19 cellular contexts compared by ENCODE assay signal in the genomic region with DNA sequence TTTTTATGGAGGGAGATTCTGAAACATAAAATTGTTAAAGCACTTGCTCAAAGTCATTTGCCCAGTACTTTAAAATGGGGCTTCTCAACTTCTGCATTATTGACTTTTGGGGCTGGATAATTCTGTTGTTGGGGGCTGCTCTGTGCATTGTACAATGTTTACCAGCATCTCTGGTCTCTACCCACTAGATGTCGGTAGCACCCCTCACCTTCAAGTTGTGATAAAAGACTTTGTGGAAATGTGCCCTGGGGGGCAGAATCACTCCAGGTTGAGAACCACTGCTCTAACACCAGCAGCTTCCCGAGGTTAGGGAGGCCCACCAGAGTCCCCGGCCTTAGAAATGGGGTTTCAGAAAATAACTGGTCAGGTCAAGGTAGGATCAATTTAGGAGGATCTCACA. TPM values are rescaled to one million over a fixed set of nuclear protein-coding genes. Genes with fewer than 3 reads are reported as not detected.
A peak's percentile ranks its signal among the peaks of the same experiment; 100 is the strongest.
DNase-seq lines count a peak whose midpoint lies in the region; ATAC-seq and TF ChIP-seq lines count a peak whose summit lies in the region.
"Had no signal": no experiment of that assay in that cellular context is flagged by ENCODE, and none has a peak within 500 bp of the region (broad histone marks: within the 10 kb centered on the region; RNA-seq: fewer than 3 reads in every experiment).

No MANE protein-coding gene starts in this region.

- H3K79me2 ChIP-seq in PC-3 (ENCODE audit: low read length): no peaks in the 10 kb centered on the region

- no peak overlapping the region for H3K27ac ChIP-seq in PC-3 (ENCODE audit: low read length)
- H3K27ac ChIP-seq: dorsolateral prefrontal cortex, heart right ventricle, right atrium auricular region, RWPE1, stomach, vagina had no signal

- H3K9me3 ChIP-seq in PC-3 (ENCODE audit: low read length): no peaks in the 10 kb centered on the region
- H3K9me3 ChIP-seq: heart right ventricle, right atrium auricular region, stomach, vagina had no signal

- DNase-seq in Calu3 (peak; percentile 2), PC-3 (peak; percentile 5), germinal center (ENCODE audit: low spot score) (peak; percentile 9), foreskin melanocyte (no peak), NCI-H510A treated with DMSO at 0.1 percent for 48 hours (lab: John Stamatoyannopoulos, UW) (no peak)
- no peak for DNase-seq in stimulated activated CD4-positive, alpha-beta T cell treated with anti-CD3 and anti-CD28 coated beads, Interleukin-15, amount 100 ng/mL, for 24 hours
- DNase-seq: dorsolateral prefrontal cortex, GOT3, heart right ventricle, MM.1S, NCI-H2081, NCI-H526, stomach, T-helper 1 cell had no signal

- H4K20me1 ChIP-seq in PC-3 (ENCODE audit: low read length): no peaks in the 10 kb centered on the region

- H3K27ac Mint-ChIP-seq in Calu3 (ENCODE audit: unreplicated experiment): no peak overlapping the region

- no peak overlapping the region for H3K4me3 ChIP-seq in PC-3 (ENCODE audit: low read length)
- H3K4me3 ChIP-seq: dorsolateral prefrontal cortex, heart right ventricle, right atrium auricular region, stomach, vagina had no signal

- H3K36me3 Mint-ChIP-seq in Calu3 (ENCODE audit: insufficient read depth, unreplicated experiment): no peaks in the 10 kb centered on the region

- no peaks in the 10 kb centered on the region for H3K4me1 Mint-ChIP-seq in Calu3 (ENCODE audit: low read depth, unreplicated experiment)

- CTCF ChIA-PET in Calu3 (lab: Charles Lee): interaction anchor here (0.6 kb wide), 1 partner anchor 121 kb away, joined by 3 read pairs; no protein-coding TSS in a partner anchor
- CTCF ChIA-PET in PC-3 (lab: Charles Lee): no interaction called here

- H2AFZ ChIP-seq in PC-3 (ENCODE audit: low read length): no peak overlapping the region

- intact Hi-C loops in Calu3 (cut with micrococcal nuclease; ENCODE audit: unreplicated experiment): no loop called here
- intact Hi-C loops in PC-3 (cut with micrococcal nuclease): no loop called here

- H3K4me2 ChIP-seq in PC-3 (ENCODE audit: low read length): no peak overlapping the region

- no peaks in the 10 kb centered on the region for H3K27me3 ChIP-seq in PC-3 (ENCODE audit: low read length)
- H3K27me3 ChIP-seq: dorsolateral prefrontal cortex, right atrium auricular region, stomach, vagina had no signal

- no peaks in the 10 kb centered on the region for H3K9me3 Mint-ChIP-seq in Calu3 (ENCODE audit: low read depth, unreplicated experiment)

- BruUV-seq in Calu3 (replicated peaks; lab: Mats Ljungman, UMichigan): no TSS peak
- BruUV-seq in PC-3 (replicated peaks; lab: Mats Ljungman, UMichigan): no TSS peak

- no peaks in the 10 kb centered on the region for H3K27me3 Mint-ChIP-seq in Calu3 (ENCODE audit: unreplicated experiment)

- no peak overlapping the region for H3K4me3 Mint-ChIP-seq in Calu3 (ENCODE audit: low read depth, unreplicated experiment)

- TF ChIP-seq CTCF in Calu3 (IDR thresholded peaks at IDR 0.05; ENCODE audit: unreplicated experiment) (no peak), PC-3 (conservative IDR thresholded peaks at IDR 0.05; ENCODE audit: low read depth, low read length) (peak; percentile 32; the same call in 1 of the 2 replicates)

- H3K9ac ChIP-seq in PC-3 (ENCODE audit: low read length): no peak overlapping the region

- ATAC-seq in GM19351 (IDR thresholded peaks at IDR 0.05; ENCODE audit: unreplicated experiment) (peak; percentile 58), PC-3 (no peak), GM21515 (IDR thresholded peaks at IDR 0.05; ENCODE audit: unreplicated experiment) (no peak)
- ATAC-seq: heart right ventricle had no signal

- no peaks in the 10 kb centered on the region for H3K9me2 ChIP-seq in PC-3 (replicated peaks; ENCODE audit: low read length)

- no peaks in the 10 kb centered on the region for H3K36me3 ChIP-seq in PC-3 (ENCODE audit: low read depth, low read length)
- H3K36me3 ChIP-seq: heart right ventricle, right atrium auricular region, stomach, vagina had no signal

- H3K4me1 ChIP-seq in PC-3 (ENCODE audit: insufficient read depth, low read length): 0 out of 2 replicates have a peak, but pooled peaks cover 8% of the 10 kb centered on the region
- H3K4me1 ChIP-seq: heart right ventricle, right atrium auricular region, stomach, vagina had no signal

- POLR2A ChIA-PET in PC-3 (lab: Charles Lee; ENCODE audit: unreplicated experiment): no interaction called here

- H3F3A ChIP-seq in PC-3 (ENCODE audit: low read length, unreplicated experiment): no peaks in the 10 kb centered on the region

RNA-seq across cellular contexts. Expression of a gene that starts 26.8 kb away (rescaled TPM):
- 81.1 and 89.3 TPM in 2 replicates for total RNA-seq in Calu3 (2022)
- total RNA-seq in PC-3 (2014; rRNA removed): 50.4 and 54.9 TPM in 2 replicates

Comparison
In these comparisons a context has a peak if more than half of its experiments do, and no peak if none do; other contexts are left out.
1. DNase-seq: peak in Calu3 (single experiment), PC-3 (single experiment) and germinal center (single experiment); none in foreskin melanocyte (single experiment), stimulated activated CD4-positive, alpha-beta T cell treated with anti-CD3 and anti-CD28 coated beads, Interleukin-15, amount 100 ng/mL, for 24 hours (single experiment) and NCI-H510A treated with DMSO at 0.1 percent for 48 hours (single experiment).